ENCODE assay signal across 23 cellular contexts in the genomic region with DNA sequence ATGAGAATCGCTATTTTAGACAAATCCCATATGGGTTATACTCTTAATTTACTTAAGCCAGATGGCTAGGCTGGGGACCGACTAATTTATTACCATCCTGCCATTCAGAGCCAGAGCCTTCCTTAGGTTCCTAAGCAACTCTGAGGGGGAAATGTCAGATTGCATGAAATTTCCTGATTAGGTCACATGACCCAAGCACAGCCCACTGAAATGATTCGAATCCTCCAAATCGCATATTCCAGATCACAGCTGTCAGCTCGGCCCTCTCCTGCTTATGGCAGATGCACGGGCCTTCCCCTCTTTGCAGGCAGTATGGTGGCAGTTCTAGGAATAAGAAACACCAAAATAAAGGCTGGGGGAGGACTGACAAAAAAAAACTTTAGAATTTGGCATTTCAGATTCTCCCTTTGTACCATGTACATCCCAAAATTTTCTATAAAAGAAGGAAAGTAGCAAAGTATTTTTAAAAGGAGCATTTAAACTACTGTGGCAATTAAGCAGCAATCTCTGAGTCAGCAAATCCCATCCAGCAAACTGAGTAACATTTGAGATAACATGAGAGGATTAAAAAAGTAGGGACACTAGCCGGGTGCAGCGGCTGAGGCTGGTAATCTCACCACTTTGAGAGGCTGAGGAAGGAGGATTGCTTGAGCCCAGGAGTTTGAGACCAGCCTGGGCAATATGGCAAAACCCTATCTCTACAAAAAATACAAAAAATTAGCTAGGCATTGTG. TPM values are rescaled to one million over a fixed set of nuclear protein-coding genes. Genes with fewer than 3 reads are reported as not detected.
DNase-seq lines count a peak whose midpoint lies in the region; ATAC-seq and TF ChIP-seq lines count a peak whose summit lies in the region.
"Had no signal": no experiment of that assay in that cellular context is flagged by ENCODE, and none has a peak within 500 bp of the region (broad histone marks: within the 10 kb centered on the region; RNA-seq: fewer than 3 reads in every experiment).

No MANE protein-coding gene starts in this region.

- no peak overlapping the region for H2BK20ac ChIP-seq in IMR-90 (ENCODE audit: low read depth, low read length)

- H3K9me3 ChIP-seq in IMR-90 (ENCODE audit: control insufficient read depth, insufficient read depth, low read length) = no peaks in the 10 kb centered on the region
- no peaks in the 10 kb centered on the region for H3K9me3 ChIP-seq in neuronal stem cell (replicated peaks in 1 of 2; ENCODE audit: control insufficient read depth in 2 of 2, insufficient read depth in 1 of 2, low read depth in 1 of 2, low read length in 2 of 2)
- H3K9me3 ChIP-seq in Peyer's patch = no peaks in the 10 kb centered on the region
- H3K9me3 ChIP-seq: body of pancreas, esophagus squamous epithelium, thyroid gland had no signal

- H2BK12ac ChIP-seq in neuronal stem cell (ENCODE audit: low read length) = no peak overlapping the region

- no peak overlapping the region for H4K8ac ChIP-seq in IMR-90 (ENCODE audit: low read depth in 2 of 2, low read length in 2 of 2)
- H4K8ac ChIP-seq in neuronal stem cell (ENCODE audit: low read depth, low read length) = no peak overlapping the region

- POLR2A ChIA-PET in IMR-90 (lab: Charles Lee; ENCODE audit: unreplicated experiment) = interaction anchor here (0.6 kb wide), 1 partner anchor 10 kb away, joined by 3 read pairs; no protein-coding TSS in a partner anchor

- H3K27ac ChIP-seq in IMR-90 (ENCODE audit: insufficient read depth, low read length) (no peak overlapping the region), neuronal stem cell (replicated peaks; ENCODE audit: low read length) (no peak overlapping the region), Peyer's patch (no peak overlapping the region)
- H3K27ac ChIP-seq: body of pancreas, esophagus squamous epithelium, HL-60, SK-N-MC, thyroid gland had no signal

- WGBS in IMR-90 (ENCODE audit: extremely low coverage in 2 of 2, insufficient read length in 1 of 2), 2 experiments = no CpG with 5 or more reads among the region's 8 CpGs
- no CpG with 5 or more reads among the region's 8 CpGs for WGBS in neuronal stem cell (ENCODE audit: extremely low coverage in 2 of 2, insufficient read length in 2 of 2, insufficient replicate concordance in 1 of 2), 2 donors

- no peak overlapping the region for H2AK9ac ChIP-seq in IMR-90 (replicated peaks; ENCODE audit: low read depth, low read length, poor library complexity)

- no TSS peak for BruUV-seq in IMR-90 (replicated peaks; lab: Mats Ljungman, UMichigan)

- H3K36me3 ChIP-seq in IMR-90 (ENCODE audit: control insufficient read depth, insufficient read depth, low read length) = no peaks in the 10 kb centered on the region
- H3K36me3 ChIP-seq in neuronal stem cell (replicated peaks in 1 of 2; ENCODE audit: control insufficient read depth in 2 of 2, insufficient read depth in 2 of 2, low read length in 2 of 2) = no peaks in the 10 kb centered on the region
- no peaks in the 10 kb centered on the region for H3K36me3 ChIP-seq in Peyer's patch
- H3K36me3 ChIP-seq: esophagus squamous epithelium, thyroid gland had no signal

- H2BK15ac ChIP-seq in IMR-90 (ENCODE audit: low read depth, low read length) (no peak overlapping the region), neuronal stem cell (ENCODE audit: low read length) (no peak overlapping the region)

- no peak overlapping the region for H3K56ac ChIP-seq in IMR-90 (ENCODE audit: extremely low read depth, insufficient read depth, low read length)

- DNase-seq in IMR-90 (no peak), NCI-H82 (lab: John Stamatoyannopoulos, UW) (peak; percentile 99), dermis blood vessel endothelial cell (peak; percentile 77), neuronal stem cell (ENCODE audit: low spot score) (no peak), Peyer's patch (no peak)
- DNase-seq: activated CD4-positive, alpha-beta T cell treated with anti-CD3 and anti-CD28 coated beads, Interleukin-2, amount 50 U/mL, for 48 hours; activated CD4-positive, CD25-positive, alpha-beta regulatory T cell; AML-193; effector CD8-positive, alpha-beta T cell; esophagus squamous epithelium; mammary epithelial cell; NCI-H1417; NCI-H226; nucleus accumbens; stimulated activated CD4-positive, alpha-beta T cell treated with anti-CD3 and anti-CD28 coated beads, Interleukin-4, amount 100 ng/mL, for 1 hour; stimulated activated naive CD4-positive, alpha-beta T cell treated with Interleukin-2 at 50 U/mL for 16 hours; thyroid gland had no signal

- H2BK5ac ChIP-seq in IMR-90 (ENCODE audit: low read depth, low read length, poor library complexity, severe bottlenecking) = no peak overlapping the region
- no peak overlapping the region for H2BK5ac ChIP-seq in neuronal stem cell (ENCODE audit: low read length)

- H3K23ac ChIP-seq in IMR-90 (ENCODE audit: low read depth, low read length) (no peak overlapping the region), neuronal stem cell (ENCODE audit: low read depth, low read length, poor library complexity) (no peak overlapping the region)

- no peak for TF ChIP-seq RAD21 in IMR-90 (IDR thresholded peaks at IDR 0.05; ENCODE audit: low read length)

- H2BK120ac ChIP-seq in IMR-90 (ENCODE audit: low read depth, low read length) (no peak overlapping the region), neuronal stem cell (ENCODE audit: low read depth, low read length) (no peak overlapping the region)

- H3K4me1 ChIP-seq in IMR-90 (ENCODE audit: control insufficient read depth, insufficient read depth, low read length) (no peaks in the 10 kb centered on the region), neuronal stem cell (ENCODE audit: control insufficient read depth in 2 of 2, insufficient read depth in 1 of 2, low read depth in 1 of 2, low read length in 2 of 2) (peaks cover 0 to 3% of the 10 kb centered on the region in 2 donors), Peyer's patch (no peaks in the 10 kb centered on the region)
- H3K4me1 ChIP-seq: body of pancreas, esophagus squamous epithelium, thyroid gland had no signal

- H3K27me3 ChIP-seq in IMR-90 (ENCODE audit: control insufficient read depth, insufficient read depth, low read length) (no peaks in the 10 kb centered on the region), neuronal stem cell (ENCODE audit: control insufficient read depth in 3 of 3, insufficient read depth in 3 of 3, low read depth in 1 of 3, low read length in 3 of 3) (no peaks in the 10 kb centered on the region), Peyer's patch (no peaks in the 10 kb centered on the region)
- H3K27me3 ChIP-seq: body of pancreas, esophagus squamous epithelium, thyroid gland had no signal

- no peak overlapping the region for H3K18ac ChIP-seq in IMR-90 (ENCODE audit: low read depth, low read length)
- no peak overlapping the region for H3K18ac ChIP-seq in neuronal stem cell (ENCODE audit: low read length)

- no peak overlapping the region for H4K5ac ChIP-seq in IMR-90 (ENCODE audit: low read depth, low read length)

- TF ChIP-seq CTCF in IMR-90 (conservative IDR thresholded peaks at IDR 0.05; ENCODE audit: low read depth, low read length) (no peak), Peyer's patch (IDR thresholded peaks at IDR 0.05) (no peak)

- no peaks in the 10 kb centered on the region for H4K20me1 ChIP-seq in IMR-90 (ENCODE audit: insufficient read depth, low read length)

- H2AK5ac ChIP-seq in IMR-90 (ENCODE audit: low read depth, low read length) (no peak overlapping the region), neuronal stem cell (ENCODE audit: low read depth, low read length) (no peak overlapping the region)

- H3K9me1 ChIP-seq in IMR-90 (ENCODE audit: insufficient read depth, low read length) = no peaks in the 10 kb centered on the region

- CTCF ChIA-PET in IMR-90 (lab: Yijun Ruan, JAX) = no interaction called here

- H3K4ac ChIP-seq in IMR-90 (ENCODE audit: low read depth, low read length) = no peak overlapping the region
- no peak overlapping the region for H3K4ac ChIP-seq in neuronal stem cell (ENCODE audit: low read length)

- H3K4me3 ChIP-seq in IMR-90 (ENCODE audit: insufficient read depth, low read depth, low read length) (no peak overlapping the region), neuronal stem cell (ENCODE audit: low read length in 2 of 2) (no peak overlapping the region), Peyer's patch (no peak overlapping the region)
- H3K4me3 ChIP-seq: body of pancreas, esophagus squamous epithelium, SK-N-MC, thyroid gland had no signal

- H2AFZ ChIP-seq in IMR-90 (replicated peaks; ENCODE audit: low read length, poor library complexity) = peak overlapping the region; percentile 60
- H2AFZ ChIP-seq in neuronal stem cell (ENCODE audit: low read length) = peak overlapping the region; percentile 71

- H3K14ac ChIP-seq in IMR-90 (replicated peaks; ENCODE audit: low read depth, low read length) = no peak overlapping the region
- no peak overlapping the region for H3K14ac ChIP-seq in neuronal stem cell (ENCODE audit: low read length)

- no peak for ATAC-seq in IMR-90 (ENCODE audit: low read depth)
- no peak for ATAC-seq in HG02678 (IDR thresholded peaks at IDR 0.05; ENCODE audit: unreplicated experiment)
- ATAC-seq in HG03025 (IDR thresholded peaks at IDR 0.05; ENCODE audit: low FRiP score, unreplicated experiment) = no peak
- no peak for ATAC-seq in GM18870 (IDR thresholded peaks at IDR 0.05; ENCODE audit: unreplicated experiment)
- ATAC-seq: body of pancreas had no signal

- H3K4me2 ChIP-seq in IMR-90 (ENCODE audit: low read depth, low read length) (no peak overlapping the region), neuronal stem cell (ENCODE audit: insufficient read depth, low read length, poor library complexity, severe bottlenecking) (peak overlapping the region; percentile 11)

- dilution Hi-C loops in IMR-90 (cut with HindIII; ENCODE audit: low sequenced_read_pairs, unreplicated experiment) = no loop called here

- TF ChIP-seq POLR2A in IMR-90 (IDR thresholded peaks at IDR 0.05; ENCODE audit: low read depth, low read length) = no peak
- TF ChIP-seq POLR2A in Peyer's patch (IDR thresholded peaks at IDR 0.05) = no peak

- H3K9ac ChIP-seq in IMR-90 (ENCODE audit: low read depth, low read length) = no peak overlapping the region
- H3K9ac ChIP-seq in neuronal stem cell (ENCODE audit: low read depth, low read length, poor library complexity) = no peak overlapping the region

- in situ Hi-C loops in IMR-90 (cut with MboI; ENCODE audit: low sequenced_read_pairs) = no loop called here

- intact Hi-C loops in IMR-90 (cut with micrococcal nuclease) = no loop called here

- no peaks in the 10 kb centered on the region for H3K79me1 ChIP-seq in IMR-90 (ENCODE audit: low read depth in 1 of 2, low read length in 2 of 2)
- no peaks in the 10 kb centered on the region for H3K79me1 ChIP-seq in neuronal stem cell (ENCODE audit: low read depth, low read length)

- H4K91ac ChIP-seq in IMR-90 (ENCODE audit: insufficient read depth, low read depth, low read length) = no peak overlapping the region
- H4K91ac ChIP-seq in neuronal stem cell (ENCODE audit: low read depth, low read length, poor library complexity) = no peak overlapping the region

RNA-seq across cellular contexts. Expression of gene NUDT4, which starts 30.5 kb away (rescaled TPM):
- total RNA-seq in IMR-90 (2012; rRNA removed) (25.6 and 61.9 TPM in 2 replicates), dermis blood vessel endothelial cell (154 and 162 TPM in 2 replicates), Peyer's patch (10 to 100 TPM; 41.5 to 68.5 (median 52.8) TPM)
- polyA plus RNA-seq in IMR-90 (2012; rRNA removed) = 17.8 and 23.6 TPM in 2 replicates
- 6.2 and 9.8 TPM in 2 replicates for polyA plus RNA-seq in IMR-90 (2012; cell fraction: cytosol; rRNA removed)
- polyA plus RNA-seq in IMR-90 (2012; cell fraction: nucleus; rRNA removed; ENCODE audit: low replicate concordance) = 5.4 and 9.6 TPM in 2 replicates
- 42.1 TPM for polyA plus RNA-seq in neuronal stem cell (2013, experiment 1 of 2)
- polyA plus RNA-seq in neuronal stem cell (2013, experiment 2 of 2) = 44.5 TPM

Comparison
In these comparisons a context has a peak if more than half of its experiments do, and no peak if none do; other contexts are left out.
1. DNase-seq: peak in NCI-H82 (single experiment) and dermis blood vessel endothelial cell (single experiment); none in IMR-90 (single experiment), neuronal stem cell (single experiment) and Peyer's patch (0 of 3).